In the genomic region with DNA sequence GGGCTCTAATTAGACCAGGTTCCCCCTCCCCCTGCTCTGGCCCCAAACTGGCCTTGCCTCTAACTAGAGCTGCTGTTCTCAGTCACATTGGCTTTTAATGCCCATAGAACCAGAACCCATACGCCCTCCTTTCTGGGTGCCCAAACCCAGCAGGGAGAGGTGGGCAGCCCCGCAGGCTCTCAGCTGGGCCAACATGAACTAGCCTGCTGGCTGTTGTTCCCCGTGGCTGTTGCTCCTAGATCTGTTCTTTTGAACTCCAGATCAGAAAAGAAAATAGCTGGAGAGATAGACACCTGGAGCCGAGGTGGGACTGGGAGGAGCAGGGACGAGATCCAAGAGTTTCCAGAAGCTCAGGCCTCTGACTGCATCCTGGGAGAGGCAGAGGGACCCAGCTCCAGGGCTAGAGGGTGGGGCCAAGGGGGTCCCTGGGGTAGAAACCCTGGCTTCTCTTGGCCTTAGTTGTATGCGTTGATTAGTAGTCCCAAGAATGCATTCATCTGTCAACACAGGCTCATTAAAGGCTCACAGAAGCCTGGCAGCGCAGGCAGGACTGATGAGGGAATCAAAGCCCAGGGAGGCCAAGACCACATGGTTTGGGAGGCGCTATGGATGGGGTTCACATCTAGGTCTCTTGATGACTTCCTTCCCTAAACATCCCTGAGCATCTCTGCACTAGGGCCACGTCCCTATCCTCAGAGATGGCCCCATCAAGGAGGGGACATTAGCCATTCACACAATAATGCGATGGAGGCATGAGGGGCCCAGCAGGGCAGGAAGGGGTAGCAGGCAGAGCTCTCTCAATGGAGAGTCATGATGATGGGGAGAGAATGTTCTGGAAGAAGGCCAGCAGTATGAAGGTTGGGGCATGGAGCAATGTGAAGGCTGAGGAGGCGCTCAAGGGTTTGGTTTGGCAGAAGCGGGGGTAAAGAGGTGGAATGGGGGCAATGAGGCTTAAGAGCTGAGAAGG, we compare ENCODE assay signal across 1 cellular context.
TF ChIP-seq lines count a peak whose summit lies in the region.

No MANE protein-coding gene starts in this region.

TF ChIP-seq in WTC11, 78 proteins besides CTCF, POLR2A, EP300 and RAD21 (continued from another document):
- TF ChIP-seq, protein P1, sequence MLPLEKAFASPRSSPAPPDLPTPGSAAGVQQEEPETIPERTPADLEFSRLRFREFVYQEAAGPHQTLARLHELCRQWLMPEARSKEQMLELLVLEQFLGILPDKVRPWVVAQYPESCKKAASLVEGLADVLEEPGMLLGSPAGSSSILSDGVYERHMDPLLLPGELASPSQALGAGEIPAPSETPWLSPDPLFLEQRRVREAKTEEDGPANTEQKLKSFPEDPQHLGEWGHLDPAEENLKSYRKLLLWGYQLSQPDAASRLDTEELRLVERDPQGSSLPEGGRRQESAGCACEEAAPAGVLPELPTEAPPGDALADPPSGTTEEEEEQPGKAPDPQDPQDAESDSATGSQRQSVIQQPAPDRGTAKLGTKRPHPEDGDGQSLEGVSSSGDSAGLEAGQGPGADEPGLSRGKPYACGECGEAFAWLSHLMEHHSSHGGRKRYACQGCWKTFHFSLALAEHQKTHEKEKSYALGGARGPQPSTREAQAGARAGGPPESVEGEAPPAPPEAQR (CRISPR knock-in tag; IDR thresholded peaks at IDR 0.05), result no peak
